ENCODE assay signal across 8 cellular contexts in the genomic region with DNA sequence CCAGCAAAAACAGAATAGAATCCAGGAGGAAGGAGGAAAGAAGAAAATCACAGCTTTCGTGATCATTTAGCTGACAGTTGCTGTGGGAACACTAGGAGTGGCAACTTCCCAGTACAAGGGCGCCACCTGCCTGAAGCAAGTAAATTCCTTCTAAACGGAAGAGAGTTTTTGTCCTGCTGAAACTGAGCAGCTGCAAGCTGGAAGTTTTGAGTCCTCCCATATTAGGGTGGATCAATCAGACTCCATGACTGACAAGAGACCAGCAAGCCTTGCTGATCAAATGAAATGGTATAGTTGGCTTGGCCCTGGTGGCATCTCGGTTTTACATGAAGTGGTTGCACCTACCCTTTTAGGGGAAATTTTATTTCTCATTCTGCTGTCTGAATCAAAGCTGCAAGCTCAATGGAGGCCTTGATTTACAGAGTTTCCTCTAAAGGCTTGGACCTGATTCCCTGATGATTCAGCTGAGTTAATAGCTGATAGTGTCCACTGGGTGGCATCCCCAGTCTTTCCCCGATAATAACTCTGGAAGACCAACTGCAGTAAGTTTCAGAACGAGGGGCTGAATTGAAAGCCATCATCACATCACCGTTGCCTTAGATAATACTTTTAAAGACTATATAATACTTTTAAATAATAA.
DNase-seq lines count a peak whose midpoint lies in the region; ATAC-seq, FAIRE-seq and TF ChIP-seq lines count a peak whose summit lies in the region.

No MANE protein-coding gene starts in this region.

- FAIRE-seq in endometrium (lab: Jason Lieb, UNC): peak; percentile 58

- H3K27ac ChIP-seq in RWPE1 (no peak overlapping the region), lung (ENCODE audit: low read depth in 1 of 2, low read length in 1 of 2) (no peak overlapping the region), upper lobe of left lung (no peak overlapping the region)

- ATAC-seq in GM18868 (IDR thresholded peaks at IDR 0.05; ENCODE audit: unreplicated experiment) (peak; percentile 82), lung (ENCODE audit: insufficient read depth, low FRiP score) (peak; percentile 73), upper lobe of left lung (ENCODE audit: low FRiP score in 2 of 2) (peak in 1 of 2 donors; percentile 90), HG02678 (IDR thresholded peaks at IDR 0.05; ENCODE audit: unreplicated experiment) (no peak)

- DNase-seq in CD14-positive monocyte (ENCODE audit: low spot score) (no peak), MG63 (peak; percentile 58), RWPE1 (ENCODE audit: low spot score) (peak; percentile 51), lung (ENCODE audit: low spot score) (peak; percentile 53), upper lobe of left lung (peak in 1 of 2 donors; percentile 54)

- POLR2A ChIA-PET in RWPE1 (lab: Yijun Ruan, JAX; ENCODE audit: low non-redundant PET): no interaction called here

- intact Hi-C loops in CD14-positive monocyte (cut with micrococcal nuclease): loop anchor here in 1 of 2 donors (10.0 kb wide), 1 partner anchor 775 kb away; no protein-coding TSS in a partner anchor

- TF ChIP-seq EP300 in upper lobe of left lung (IDR thresholded peaks at IDR 0.05): no peak

- no peaks in the 10 kb centered on the region for H3K36me3 Mint-ChIP-seq in CD14-positive monocyte

- CTCF ChIA-PET in RWPE1 (lab: Yijun Ruan, JAX): interaction anchor here (0.5 to 2.3 kb wide), 23 partner anchors 10 to 1412 kb away, joined by 3 to 11 read pairs (median 3); no protein-coding TSS in a partner anchor

- H3K4me1 ChIP-seq in lung (ENCODE audit: control insufficient read depth in 2 of 2, insufficient read depth in 2 of 2, low read length in 2 of 2) (peaks cover 0 to 6% of the 10 kb centered on the region in 2 donors), upper lobe of left lung (peaks cover 0 to 5% (median 0%) of the 10 kb centered on the region in 4 donors)

- TF ChIP-seq POLR2A in upper lobe of left lung (IDR thresholded peaks at IDR 0.05): no peak

- H3K9me3 ChIP-seq in MG63: no peaks in the 10 kb centered on the region
- H3K9me3 ChIP-seq in lung (ENCODE audit: control insufficient read depth in 2 of 2, insufficient read depth in 1 of 2, low read length in 1 of 2): no peaks in the 10 kb centered on the region
- H3K9me3 ChIP-seq in upper lobe of left lung: no peaks in the 10 kb centered on the region

- H3K27me3 ChIP-seq in MG63: no peaks in the 10 kb centered on the region
- H3K27me3 ChIP-seq in lung (ENCODE audit: control insufficient read depth, insufficient read depth): no peaks in the 10 kb centered on the region
- H3K27me3 ChIP-seq in upper lobe of left lung: no peaks in the 10 kb centered on the region

- H3K4me3 ChIP-seq in MG63 (no peak overlapping the region), lung (no peak overlapping the region), upper lobe of left lung (no peak overlapping the region)

- H3K9me3 Mint-ChIP-seq in CD14-positive monocyte: peaks cover 0 to 2% (median 0%) of the 10 kb centered on the region in 7 donors

- WGBS in lung, 2 donors: 43 to 44% methylated on average over 7 of the region's 7 CpGs
- 42 to 46% methylated on average over 6 to 7 of the region's 7 CpGs for WGBS in upper lobe of left lung, 2 donors

- H3K27ac Mint-ChIP-seq in CD14-positive monocyte: no peak overlapping the region

- H3K36me3 ChIP-seq in MG63: no peaks in the 10 kb centered on the region
- H3K36me3 ChIP-seq in lung (ENCODE audit: control insufficient read depth in 2 of 2, insufficient read depth in 2 of 2, low read length in 2 of 2): no peaks in the 10 kb centered on the region
- no peaks in the 10 kb centered on the region for H3K36me3 ChIP-seq in upper lobe of left lung

- TF ChIP-seq CTCF in CD14-positive monocyte (IDR thresholded peaks at IDR 0.05): peak; percentile 75
- peak; percentile 88 for TF ChIP-seq CTCF in RWPE1 (conservative IDR thresholded peaks at IDR 0.05; ENCODE audit: low read depth)
- peak; percentile 38 for TF ChIP-seq CTCF in lung (IDR thresholded peaks at IDR 0.05; ENCODE audit: control extremely low read depth, extremely low read depth)
- peak; percentile 28 to 67 (median 44) for TF ChIP-seq CTCF in upper lobe of left lung (IDR thresholded peaks at IDR 0.05)

- H3K4me1 Mint-ChIP-seq in CD14-positive monocyte: peaks cover 2% of the 10 kb centered on the region

- H3K4me3 Mint-ChIP-seq in CD14-positive monocyte: no peak overlapping the region

- peaks cover 0 to 3% (median 2%) of the 10 kb centered on the region in 3 donors for H3K27me3 Mint-ChIP-seq in CD14-positive monocyte (ENCODE audit: low read depth in 3 of 3)

Comparison
In these comparisons a context has a peak if more than half of its experiments do, and no peak if none do; other contexts are left out.
1. CTCF ChIP-seq: peak in every context shown above with its lines; median percentile 88 in RWPE1; 75 in CD14-positive monocyte; 44 in upper lobe of left lung; 38 in lung.